ENCODE assay signal across 2 cellular contexts in genomic region chr1:15680614-15681345, GRCh38.
TF ChIP-seq lines count a peak whose summit lies in the region.

No MANE protein-coding gene starts in this region.

TF ChIP-seq in GM23338, 12 proteins besides CTCF, POLR2A, EP300 and RAD21:
- TF ChIP-seq CREB1 (CRISPR knock-in tag; IDR thresholded peaks at IDR 0.05; ENCODE audit: low read depth): no peak
- TF ChIP-seq ETS1 (IDR thresholded peaks at IDR 0.05): no peak
- no peak for TF ChIP-seq ZNF462 (CRISPR knock-in tag; IDR thresholded peaks at IDR 0.05)
- no peak for TF ChIP-seq JUNB (IDR thresholded peaks at IDR 0.05; ENCODE audit: unreplicated experiment)
- no peak for TF ChIP-seq EZH2phosphoT487 (IDR thresholded peaks at IDR 0.05; ENCODE audit: unreplicated experiment)
- TF ChIP-seq, protein P1, sequence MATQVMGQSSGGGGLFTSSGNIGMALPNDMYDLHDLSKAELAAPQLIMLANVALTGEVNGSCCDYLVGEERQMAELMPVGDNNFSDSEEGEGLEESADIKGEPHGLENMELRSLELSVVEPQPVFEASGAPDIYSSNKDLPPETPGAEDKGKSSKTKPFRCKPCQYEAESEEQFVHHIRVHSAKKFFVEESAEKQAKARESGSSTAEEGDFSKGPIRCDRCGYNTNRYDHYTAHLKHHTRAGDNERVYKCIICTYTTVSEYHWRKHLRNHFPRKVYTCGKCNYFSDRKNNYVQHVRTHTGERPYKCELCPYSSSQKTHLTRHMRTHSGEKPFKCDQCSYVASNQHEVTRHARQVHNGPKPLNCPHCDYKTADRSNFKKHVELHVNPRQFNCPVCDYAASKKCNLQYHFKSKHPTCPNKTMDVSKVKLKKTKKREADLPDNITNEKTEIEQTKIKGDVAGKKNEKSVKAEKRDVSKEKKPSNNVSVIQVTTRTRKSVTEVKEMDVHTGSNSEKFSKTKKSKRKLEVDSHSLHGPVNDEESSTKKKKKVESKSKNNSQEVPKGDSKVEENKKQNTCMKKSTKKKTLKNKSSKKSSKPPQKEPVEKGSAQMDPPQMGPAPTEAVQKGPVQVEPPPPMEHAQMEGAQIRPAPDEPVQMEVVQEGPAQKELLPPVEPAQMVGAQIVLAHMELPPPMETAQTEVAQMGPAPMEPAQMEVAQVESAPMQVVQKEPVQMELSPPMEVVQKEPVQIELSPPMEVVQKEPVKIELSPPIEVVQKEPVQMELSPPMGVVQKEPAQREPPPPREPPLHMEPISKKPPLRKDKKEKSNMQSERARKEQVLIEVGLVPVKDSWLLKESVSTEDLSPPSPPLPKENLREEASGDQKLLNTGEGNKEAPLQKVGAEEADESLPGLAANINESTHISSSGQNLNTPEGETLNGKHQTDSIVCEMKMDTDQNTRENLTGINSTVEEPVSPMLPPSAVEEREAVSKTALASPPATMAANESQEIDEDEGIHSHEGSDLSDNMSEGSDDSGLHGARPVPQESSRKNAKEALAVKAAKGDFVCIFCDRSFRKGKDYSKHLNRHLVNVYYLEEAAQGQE (IDR thresholded peaks at IDR 0.05; ENCODE audit: unreplicated experiment): no peak
- no peak for TF ChIP-seq EZH2 (IDR thresholded peaks at IDR 0.05; ENCODE audit: low read depth, unreplicated experiment)
- no peak for TF ChIP-seq ZNF114 (CRISPR knock-in tag; IDR thresholded peaks at IDR 0.05)
- no peak for TF ChIP-seq ZNF331 (CRISPR knock-in tag; IDR thresholded peaks at IDR 0.05; ENCODE audit: low read depth)
- no peak for TF ChIP-seq STAT1 (IDR thresholded peaks at IDR 0.05; ENCODE audit: unreplicated experiment)
- TF ChIP-seq NANOG (IDR thresholded peaks at IDR 0.05; ENCODE audit: borderline replicate concordance): no peak
- no peak for TF ChIP-seq POLR2AphosphoS5 (IDR thresholded peaks at IDR 0.05; ENCODE audit: low read depth)

TF ChIP-seq in HepG2, 621 proteins besides CTCF, POLR2A, EP300 and RAD21:
- TF ChIP-seq ZBTB49 (CRISPR knock-in tag; IDR thresholded peaks at IDR 0.05; ENCODE audit: borderline replicate concordance) (no peak), SAP130 (CRISPR knock-in tag; IDR thresholded peaks at IDR 0.05; ENCODE audit: low read depth) (0 out of 2 replicates have a peak, but pooled peaks have one; percentile 18), HNF4A (CRISPR knock-in tag; IDR thresholded peaks at IDR 0.05) (peak; percentile 31; the same call in 1 of the 2 replicates), CEBPB (IDR thresholded peaks at IDR 0.05; ENCODE audit: borderline replicate concordance, low read depth, low read length) (peak; percentile 48; the same call in 1 of the 2 replicates)
- TF ChIP-seq, protein P2, sequence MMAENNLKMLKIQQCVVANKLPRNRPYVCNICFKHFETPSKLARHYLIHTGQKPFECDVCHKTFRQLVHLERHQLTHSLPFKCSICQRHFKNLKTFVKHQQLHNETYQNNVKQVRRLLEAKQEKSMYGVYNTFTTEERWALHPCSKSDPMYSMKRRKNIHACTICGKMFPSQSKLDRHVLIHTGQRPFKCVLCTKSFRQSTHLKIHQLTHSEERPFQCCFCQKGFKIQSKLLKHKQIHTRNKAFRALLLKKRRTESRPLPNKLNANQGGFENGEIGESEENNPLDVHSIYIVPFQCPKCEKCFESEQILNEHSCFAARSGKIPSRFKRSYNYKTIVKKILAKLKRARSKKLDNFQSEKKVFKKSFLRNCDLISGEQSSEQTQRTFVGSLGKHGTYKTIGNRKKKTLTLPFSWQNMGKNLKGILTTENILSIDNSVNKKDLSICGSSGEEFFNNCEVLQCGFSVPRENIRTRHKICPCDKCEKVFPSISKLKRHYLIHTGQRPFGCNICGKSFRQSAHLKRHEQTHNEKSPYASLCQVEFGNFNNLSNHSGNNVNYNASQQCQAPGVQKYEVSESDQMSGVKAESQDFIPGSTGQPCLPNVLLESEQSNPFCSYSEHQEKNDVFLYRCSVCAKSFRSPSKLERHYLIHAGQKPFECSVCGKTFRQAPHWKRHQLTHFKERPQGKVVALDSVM (CRISPR knock-in tag; IDR thresholded peaks at IDR 0.05): peak; percentile 79
